In the genomic region with DNA sequence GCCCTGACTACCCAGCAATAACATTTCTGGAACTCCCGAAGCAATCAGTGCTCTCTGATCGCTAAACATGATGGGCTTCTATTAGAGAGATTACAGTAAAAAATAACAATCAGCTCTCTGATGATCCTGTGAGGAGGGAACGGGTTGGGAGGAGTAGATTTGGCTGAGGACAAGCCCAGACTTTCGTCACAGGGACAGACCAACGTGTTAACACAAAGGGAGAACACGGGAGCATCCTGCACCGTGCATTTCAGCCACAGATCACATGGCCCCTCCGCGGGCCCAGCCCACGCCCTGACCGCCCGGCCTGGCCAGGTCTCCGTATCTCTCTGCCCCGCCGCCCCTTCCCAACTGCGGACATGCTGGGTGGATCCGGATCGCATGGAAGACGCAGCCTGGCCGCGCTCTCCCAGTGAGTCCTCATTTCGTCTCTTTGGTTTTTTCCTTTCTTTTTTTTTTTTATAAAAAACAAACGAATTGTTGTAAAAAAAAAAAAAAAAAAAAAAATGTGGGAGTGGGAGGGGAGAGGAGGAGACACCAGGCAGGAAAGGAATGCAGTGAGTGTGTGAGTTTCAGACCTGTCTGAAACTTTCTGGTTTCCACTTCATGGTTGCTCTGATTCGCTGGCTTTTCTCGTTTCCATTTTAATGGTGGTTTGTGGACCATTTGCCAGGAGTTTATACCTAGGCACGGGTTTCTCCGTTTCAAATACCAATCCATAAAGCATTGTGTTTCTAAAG, we compare ENCODE assay signal across 1 cellular context.
A peak's percentile ranks its signal among the peaks of the same experiment; 100 is the strongest.
TF ChIP-seq lines count a peak whose summit lies in the region.

No MANE protein-coding gene starts in this region.

TF ChIP-seq in HepG2, 621 proteins besides CTCF, POLR2A, EP300 and RAD21 (continued from another document and continues in another):
- peak; percentile 29; the same call in 1 of the 2 replicates for TF ChIP-seq ZXDC (CRISPR knock-in tag; IDR thresholded peaks at IDR 0.05)
- peak; percentile 32; the same call in 1 of the 2 replicates for TF ChIP-seq PRDM4 (CRISPR knock-in tag; IDR thresholded peaks at IDR 0.05; ENCODE audit: borderline replicate concordance)
- TF ChIP-seq HNRNPH1 (optimal IDR thresholded peaks at IDR 0.05; ENCODE audit: low read depth, low read length): no peak
- TF ChIP-seq ZNF225 (CRISPR knock-in tag; IDR thresholded peaks at IDR 0.05): no peak
- no peak for TF ChIP-seq CREM (IDR thresholded peaks at IDR 0.05)
- no peak for TF ChIP-seq CREM (CRISPR knock-in tag; IDR thresholded peaks at IDR 0.05)
- TF ChIP-seq DMAP1 (CRISPR knock-in tag; IDR thresholded peaks at IDR 0.05): peak; percentile 69; the same call in 1 of the 2 replicates
- peak; percentile 53; the same call in 1 of the 2 replicates for TF ChIP-seq GATAD1 (CRISPR knock-in tag; IDR thresholded peaks at IDR 0.05)
- no peak for TF ChIP-seq IKZF4 (CRISPR knock-in tag; IDR thresholded peaks at IDR 0.05; ENCODE audit: borderline replicate concordance, low read depth, not compliant biosample characterization)
- TF ChIP-seq NFATC3 (CRISPR knock-in tag; IDR thresholded peaks at IDR 0.05): no peak
- no peak for TF ChIP-seq ZFP37 (CRISPR knock-in tag; IDR thresholded peaks at IDR 0.05; ENCODE audit: borderline replicate concordance)
- peak; percentile 100 for TF ChIP-seq GZF1 (CRISPR knock-in tag; IDR thresholded peaks at IDR 0.05)
- TF ChIP-seq, protein P1, sequence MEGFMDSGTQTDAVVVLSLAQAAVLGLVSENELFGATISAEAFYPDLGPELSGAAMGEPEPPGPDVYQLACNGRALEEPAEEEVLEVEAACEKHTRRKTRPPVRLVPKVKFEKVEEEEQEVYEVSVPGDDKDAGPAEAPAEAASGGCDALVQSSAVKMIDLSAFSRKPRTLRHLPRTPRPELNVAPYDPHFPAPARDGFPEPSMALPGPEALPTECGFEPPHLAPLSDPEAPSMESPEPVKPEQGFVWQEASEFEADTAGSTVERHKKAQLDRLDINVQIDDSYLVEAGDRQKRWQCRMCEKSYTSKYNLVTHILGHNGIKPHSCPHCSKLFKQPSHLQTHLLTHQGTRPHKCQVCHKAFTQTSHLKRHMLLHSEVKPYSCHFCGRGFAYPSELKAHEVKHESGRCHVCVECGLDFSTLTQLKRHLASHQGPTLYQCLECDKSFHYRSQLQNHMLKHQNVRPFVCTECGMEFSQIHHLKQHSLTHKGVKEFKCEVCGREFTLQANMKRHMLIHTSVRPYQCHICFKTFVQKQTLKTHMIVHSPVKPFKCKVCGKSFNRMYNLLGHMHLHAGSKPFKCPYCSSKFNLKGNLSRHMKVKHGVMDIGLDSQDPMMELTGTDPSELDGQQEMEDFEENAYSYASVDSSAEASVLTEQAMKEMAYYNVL (CRISPR knock-in tag; IDR thresholded peaks at IDR 0.05; ENCODE audit: borderline replicate concordance): peak; percentile 28; the same call in 1 of the 2 replicates
- TF ChIP-seq SAP130 (CRISPR knock-in tag; IDR thresholded peaks at IDR 0.05; ENCODE audit: low read depth): peak; percentile 85
- TF ChIP-seq, protein P2, sequence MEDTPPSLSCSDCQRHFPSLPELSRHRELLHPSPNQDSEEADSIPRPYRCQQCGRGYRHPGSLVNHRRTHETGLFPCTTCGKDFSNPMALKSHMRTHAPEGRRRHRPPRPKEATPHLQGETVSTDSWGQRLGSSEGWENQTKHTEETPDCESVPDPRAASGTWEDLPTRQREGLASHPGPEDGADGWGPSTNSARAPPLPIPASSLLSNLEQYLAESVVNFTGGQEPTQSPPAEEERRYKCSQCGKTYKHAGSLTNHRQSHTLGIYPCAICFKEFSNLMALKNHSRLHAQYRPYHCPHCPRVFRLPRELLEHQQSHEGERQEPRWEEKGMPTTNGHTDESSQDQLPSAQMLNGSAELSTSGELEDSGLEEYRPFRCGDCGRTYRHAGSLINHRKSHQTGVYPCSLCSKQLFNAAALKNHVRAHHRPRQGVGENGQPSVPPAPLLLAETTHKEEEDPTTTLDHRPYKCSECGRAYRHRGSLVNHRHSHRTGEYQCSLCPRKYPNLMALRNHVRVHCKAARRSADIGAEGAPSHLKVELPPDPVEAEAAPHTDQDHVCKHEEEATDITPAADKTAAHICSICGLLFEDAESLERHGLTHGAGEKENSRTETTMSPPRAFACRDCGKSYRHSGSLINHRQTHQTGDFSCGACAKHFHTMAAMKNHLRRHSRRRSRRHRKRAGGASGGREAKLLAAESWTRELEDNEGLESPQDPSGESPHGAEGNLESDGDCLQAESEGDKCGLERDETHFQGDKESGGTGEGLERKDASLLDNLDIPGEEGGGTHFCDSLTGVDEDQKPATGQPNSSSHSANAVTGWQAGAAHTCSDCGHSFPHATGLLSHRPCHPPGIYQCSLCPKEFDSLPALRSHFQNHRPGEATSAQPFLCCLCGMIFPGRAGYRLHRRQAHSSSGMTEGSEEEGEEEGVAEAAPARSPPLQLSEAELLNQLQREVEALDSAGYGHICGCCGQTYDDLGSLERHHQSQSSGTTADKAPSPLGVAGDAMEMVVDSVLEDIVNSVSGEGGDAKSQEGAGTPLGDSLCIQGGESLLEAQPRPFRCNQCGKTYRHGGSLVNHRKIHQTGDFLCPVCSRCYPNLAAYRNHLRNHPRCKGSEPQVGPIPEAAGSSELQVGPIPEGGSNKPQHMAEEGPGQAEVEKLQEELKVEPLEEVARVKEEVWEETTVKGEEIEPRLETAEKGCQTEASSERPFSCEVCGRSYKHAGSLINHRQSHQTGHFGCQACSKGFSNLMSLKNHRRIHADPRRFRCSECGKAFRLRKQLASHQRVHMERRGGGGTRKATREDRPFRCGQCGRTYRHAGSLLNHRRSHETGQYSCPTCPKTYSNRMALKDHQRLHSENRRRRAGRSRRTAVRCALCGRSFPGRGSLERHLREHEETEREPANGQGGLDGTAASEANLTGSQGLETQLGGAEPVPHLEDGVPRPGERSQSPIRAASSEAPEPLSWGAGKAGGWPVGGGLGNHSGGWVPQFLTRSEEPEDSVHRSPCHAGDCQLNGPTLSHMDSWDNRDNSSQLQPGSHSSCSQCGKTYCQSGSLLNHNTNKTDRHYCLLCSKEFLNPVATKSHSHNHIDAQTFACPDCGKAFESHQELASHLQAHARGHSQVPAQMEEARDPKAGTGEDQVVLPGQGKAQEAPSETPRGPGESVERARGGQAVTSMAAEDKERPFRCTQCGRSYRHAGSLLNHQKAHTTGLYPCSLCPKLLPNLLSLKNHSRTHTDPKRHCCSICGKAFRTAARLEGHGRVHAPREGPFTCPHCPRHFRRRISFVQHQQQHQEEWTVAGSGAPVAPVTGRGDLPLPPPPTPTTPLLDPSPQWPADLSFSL (CRISPR knock-in tag; IDR thresholded peaks at IDR 0.05): peak; percentile 37; the same call in 1 of the 2 replicates
- 0 out of 2 replicates have a peak, but pooled peaks have one; percentile 21 for TF ChIP-seq ZNF121 (CRISPR knock-in tag; IDR thresholded peaks at IDR 0.05)
- peak; percentile 76; the same call in 1 of the 2 replicates for TF ChIP-seq ZNF878 (CRISPR knock-in tag; IDR thresholded peaks at IDR 0.05)
- peak; percentile 66; the same call in 1 of the 2 replicates for TF ChIP-seq FOXK2 (IDR thresholded peaks at IDR 0.05)
- peak; percentile 55; the same call in 1 of the 2 replicates for TF ChIP-seq KDM4B (CRISPR knock-in tag; IDR thresholded peaks at IDR 0.05)
- no peak for TF ChIP-seq HCFC1 (IDR thresholded peaks at IDR 0.05; ENCODE audit: low read depth, low read length)
- TF ChIP-seq YY1 (IDR thresholded peaks at IDR 0.05; ENCODE audit: insufficient read depth, insufficient replicate concordance, low read depth, low read length): peak; percentile 45
- TF ChIP-seq, protein P3, sequence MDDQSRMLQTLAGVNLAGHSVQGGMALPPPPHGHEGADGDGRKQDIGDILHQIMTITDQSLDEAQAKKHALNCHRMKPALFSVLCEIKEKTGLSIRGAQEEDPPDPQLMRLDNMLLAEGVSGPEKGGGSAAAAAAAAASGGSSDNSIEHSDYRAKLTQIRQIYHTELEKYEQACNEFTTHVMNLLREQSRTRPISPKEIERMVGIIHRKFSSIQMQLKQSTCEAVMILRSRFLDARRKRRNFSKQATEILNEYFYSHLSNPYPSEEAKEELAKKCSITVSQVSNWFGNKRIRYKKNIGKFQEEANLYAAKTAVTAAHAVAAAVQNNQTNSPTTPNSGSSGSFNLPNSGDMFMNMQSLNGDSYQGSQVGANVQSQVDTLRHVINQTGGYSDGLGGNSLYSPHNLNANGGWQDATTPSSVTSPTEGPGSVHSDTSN (CRISPR knock-in tag; IDR thresholded peaks at IDR 0.05; ENCODE audit: borderline replicate concordance): no peak
- TF ChIP-seq, protein P4, sequence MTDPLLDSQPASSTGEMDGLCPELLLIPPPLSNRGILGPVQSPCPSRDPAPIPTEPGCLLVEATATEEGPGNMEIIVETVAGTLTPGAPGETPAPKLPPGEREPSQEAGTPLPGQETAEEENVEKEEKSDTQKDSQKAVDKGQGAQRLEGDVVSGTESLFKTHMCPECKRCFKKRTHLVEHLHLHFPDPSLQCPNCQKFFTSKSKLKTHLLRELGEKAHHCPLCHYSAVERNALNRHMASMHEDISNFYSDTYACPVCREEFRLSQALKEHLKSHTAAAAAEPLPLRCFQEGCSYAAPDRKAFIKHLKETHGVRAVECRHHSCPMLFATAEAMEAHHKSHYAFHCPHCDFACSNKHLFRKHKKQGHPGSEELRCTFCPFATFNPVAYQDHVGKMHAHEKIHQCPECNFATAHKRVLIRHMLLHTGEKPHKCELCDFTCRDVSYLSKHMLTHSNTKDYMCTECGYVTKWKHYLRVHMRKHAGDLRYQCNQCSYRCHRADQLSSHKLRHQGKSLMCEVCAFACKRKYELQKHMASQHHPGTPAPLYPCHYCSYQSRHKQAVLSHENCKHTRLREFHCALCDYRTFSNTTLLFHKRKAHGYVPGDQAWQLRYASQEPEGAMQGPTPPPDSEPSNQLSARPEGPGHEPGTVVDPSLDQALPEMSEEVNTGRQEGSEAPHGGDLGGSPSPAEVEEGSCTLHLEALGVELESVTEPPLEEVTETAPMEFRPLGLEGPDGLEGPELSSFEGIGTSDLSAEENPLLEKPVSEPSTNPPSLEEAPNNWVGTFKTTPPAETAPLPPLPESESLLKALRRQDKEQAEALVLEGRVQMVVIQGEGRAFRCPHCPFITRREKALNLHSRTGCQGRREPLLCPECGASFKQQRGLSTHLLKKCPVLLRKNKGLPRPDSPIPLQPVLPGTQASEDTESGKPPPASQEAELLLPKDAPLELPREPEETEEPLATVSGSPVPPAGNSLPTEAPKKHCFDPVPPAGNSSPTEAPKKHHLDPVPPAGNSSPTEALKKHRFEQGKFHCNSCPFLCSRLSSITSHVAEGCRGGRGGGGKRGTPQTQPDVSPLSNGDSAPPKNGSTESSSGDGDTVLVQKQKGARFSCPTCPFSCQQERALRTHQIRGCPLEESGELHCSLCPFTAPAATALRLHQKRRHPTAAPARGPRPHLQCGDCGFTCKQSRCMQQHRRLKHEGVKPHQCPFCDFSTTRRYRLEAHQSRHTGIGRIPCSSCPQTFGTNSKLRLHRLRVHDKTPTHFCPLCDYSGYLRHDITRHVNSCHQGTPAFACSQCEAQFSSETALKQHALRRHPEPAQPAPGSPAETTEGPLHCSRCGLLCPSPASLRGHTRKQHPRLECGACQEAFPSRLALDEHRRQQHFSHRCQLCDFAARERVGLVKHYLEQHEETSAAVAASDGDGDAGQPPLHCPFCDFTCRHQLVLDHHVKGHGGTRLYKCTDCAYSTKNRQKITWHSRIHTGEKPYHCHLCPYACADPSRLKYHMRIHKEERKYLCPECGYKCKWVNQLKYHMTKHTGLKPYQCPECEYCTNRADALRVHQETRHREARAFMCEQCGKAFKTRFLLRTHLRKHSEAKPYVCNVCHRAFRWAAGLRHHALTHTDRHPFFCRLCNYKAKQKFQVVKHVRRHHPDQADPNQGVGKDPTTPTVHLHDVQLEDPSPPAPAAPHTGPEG (CRISPR knock-in tag; IDR thresholded peaks at IDR 0.05): 0 out of 2 replicates have a peak, but pooled peaks have one; percentile 61
- TF ChIP-seq YEATS4 (CRISPR knock-in tag; IDR thresholded peaks at IDR 0.05; ENCODE audit: borderline replicate concordance): peak; percentile 76; the same call in 1 of the 2 replicates
- TF ChIP-seq, protein P5, sequence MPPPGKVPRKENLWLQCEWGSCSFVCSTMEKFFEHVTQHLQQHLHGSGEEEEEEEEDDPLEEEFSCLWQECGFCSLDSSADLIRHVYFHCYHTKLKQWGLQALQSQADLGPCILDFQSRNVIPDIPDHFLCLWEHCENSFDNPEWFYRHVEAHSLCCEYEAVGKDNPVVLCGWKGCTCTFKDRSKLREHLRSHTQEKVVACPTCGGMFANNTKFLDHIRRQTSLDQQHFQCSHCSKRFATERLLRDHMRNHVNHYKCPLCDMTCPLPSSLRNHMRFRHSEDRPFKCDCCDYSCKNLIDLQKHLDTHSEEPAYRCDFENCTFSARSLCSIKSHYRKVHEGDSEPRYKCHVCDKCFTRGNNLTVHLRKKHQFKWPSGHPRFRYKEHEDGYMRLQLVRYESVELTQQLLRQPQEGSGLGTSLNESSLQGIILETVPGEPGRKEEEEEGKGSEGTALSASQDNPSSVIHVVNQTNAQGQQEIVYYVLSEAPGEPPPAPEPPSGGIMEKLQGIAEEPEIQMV (CRISPR knock-in tag; IDR thresholded peaks at IDR 0.05; ENCODE audit: low read depth): no peak
